1 cellular context compared by ENCODE assay signal in genomic region chr1:2172551-2173146, GRCh38.
TF ChIP-seq lines count a peak whose summit lies in the region.

No MANE protein-coding gene starts in this region.

TF ChIP-seq in K562, 482 proteins besides CTCF, POLR2A, EP300 and RAD21 (continued from another document):
- TF ChIP-seq SAP30 (IDR thresholded peaks at IDR 0.05; ENCODE audit: borderline replicate concordance, insufficient read depth, low read depth, low read length, poor library complexity, severe bottlenecking) (no peak), JUN (IDR thresholded peaks at IDR 0.05; ENCODE audit: borderline replicate concordance, low read depth, low read length) (no peak), JUN (CRISPR knock-in tag; IDR thresholded peaks at IDR 0.05; ENCODE audit: borderline replicate concordance) (no peak), ZFPM2 (CRISPR knock-in tag; IDR thresholded peaks at IDR 0.05) (no peak), MEF2A (IDR thresholded peaks at IDR 0.05; ENCODE audit: control insufficient read depth, low read depth, low read length) (no peak), TEAD1 (CRISPR knock-in tag; IDR thresholded peaks at IDR 0.05) (no peak), ZNF785 (CRISPR knock-in tag; IDR thresholded peaks at IDR 0.05) (no peak), HMGN3 (IDR thresholded peaks at IDR 0.05; ENCODE audit: borderline replicate concordance, extremely low read depth, insufficient read length, low read depth, low read length) (peak; percentile 34), USF1 (CRISPR knock-in tag; IDR thresholded peaks at IDR 0.05) (peak; percentile 30; the same call in 1 of the 2 replicates), CBX2 (IDR thresholded peaks at IDR 0.05; ENCODE audit: insufficient read depth, low read length, poor library complexity, severe bottlenecking) (no peak), CHD2 (IDR thresholded peaks at IDR 0.05; ENCODE audit: low read depth, low read length) (no peak), CBFB (CRISPR knock-in tag; IDR thresholded peaks at IDR 0.05) (0 out of 2 replicates have a peak, but pooled peaks have one; percentile 32), PTBP1 (IDR thresholded peaks at IDR 0.05; ENCODE audit: low read depth, low read length) (no peak), PTRF (tag; IDR thresholded peaks at IDR 0.05) (no peak), FOXA1 (IDR thresholded peaks at IDR 0.05; ENCODE audit: borderline replicate concordance) (no peak), SAFB (IDR thresholded peaks at IDR 0.05; ENCODE audit: borderline replicate concordance, low read depth, low read length) (peak; percentile 67; the same call in 1 of the 2 replicates), PKNOX1 (IDR thresholded peaks at IDR 0.05) (no peak), GTF2E2 (tag; IDR thresholded peaks at IDR 0.05) (no peak), ZNF232 (CRISPR knock-in tag; IDR thresholded peaks at IDR 0.05) (no peak), SIN3B (IDR thresholded peaks at IDR 0.05; ENCODE audit: low read depth) (no peak), SOX6 (IDR thresholded peaks at IDR 0.05) (no peak), WHSC1 (IDR thresholded peaks at IDR 0.05; ENCODE audit: low read length) (no peak), STAT5A (IDR thresholded peaks at IDR 0.05; ENCODE audit: borderline replicate concordance, low read length) (no peak), RFX1 (IDR thresholded peaks at IDR 0.05) (no peak), COPS2 (conservative IDR thresholded peaks at IDR 0.05) (no peak), EWSR1 (IDR thresholded peaks at IDR 0.05; ENCODE audit: borderline replicate concordance, low read depth, partially characterized antibody) (no peak), CHCHD3 (CRISPR knock-in tag; IDR thresholded peaks at IDR 0.05) (no peak), IRF2 (CRISPR knock-in tag; IDR thresholded peaks at IDR 0.05) (0 out of 2 replicates have a peak, but pooled peaks have one; percentile 75), RBM15 (IDR thresholded peaks at IDR 0.05; ENCODE audit: insufficient read depth, low read length) (no peak), ZKSCAN8 (CRISPR knock-in tag; IDR thresholded peaks at IDR 0.05) (no peak)
